In genomic region chr14:64504897-64505771, GRCh38 we compare ENCODE assay signal across 8 cellular contexts. TPM values are rescaled to one million over a fixed set of nuclear protein-coding genes. Genes with fewer than 3 reads are reported as not detected.
DNase-seq lines count a peak whose midpoint lies in the region; ATAC-seq, FAIRE-seq and TF ChIP-seq lines count a peak whose summit lies in the region.

No MANE protein-coding gene starts in this region.

- H3K4me2 ChIP-seq in A549, result peak overlapping the region; percentile 87
- H3K4me2 ChIP-seq in HepG2 (ENCODE audit: low read depth, low read length), result peak overlapping the region; percentile 91

- DNase-seq in A549 (ENCODE audit: low read depth in 1 of 2, low spot score in 1 of 2) (peak; percentile 78 to 86), NCI-H748 (lab: John Stamatoyannopoulos, UW; ENCODE audit: unreplicated experiment) (peak; percentile 85), dermis blood vessel endothelial cell (peak; percentile 86), HepG2 (ENCODE audit: low spot score) (peak; percentile 67)
- DNase-seq in activated CD4-positive, alpha-beta T cell treated with anti-CD3 and anti-CD28 coated beads, Interleukin-2, amount 50 U/mL, for 4 hours, result peak; percentile 80
- peak; percentile 86 to 89 for DNase-seq in stimulated activated CD4-positive, alpha-beta T cell treated with anti-CD3 and anti-CD28 coated beads, Interleukin-2, amount 100 ng/mL, for 24 hours

- peak overlapping the region; percentile 95 for H3K9ac ChIP-seq in HepG2 (ENCODE audit: insufficient read depth, low read depth, low read length)

- TSS peak; percentile 51 for BruUV-seq in HepG2 (replicated peaks; lab: Mats Ljungman, UMichigan)

- no peak for TF ChIP-seq POLR2A in A549 (IDR thresholded peaks at IDR 0.05; ENCODE audit: low read length)
- TF ChIP-seq POLR2A in HepG2 (IDR thresholded peaks at IDR 0.05; ENCODE audit: insufficient read depth in 1 of 2, low read depth in 2 of 2, low read length in 2 of 2), result no peak; a peak in 1 of 4 replicates

- ATAC-seq in A549, result peak; percentile 46 to 54
- ATAC-seq in GM18873 (IDR thresholded peaks at IDR 0.05; ENCODE audit: low FRiP score, unreplicated experiment), result peak; percentile 4
- ATAC-seq in HG03378 (IDR thresholded peaks at IDR 0.05; ENCODE audit: unreplicated experiment), result peak; percentile 22
- peak; percentile 28 for ATAC-seq in HepG2

- CTCF ChIA-PET in A549 (lab: Yijun Ruan, JAX) (interaction anchor here (0.8 to 1.3 kb wide), 4 partner anchors 10 to 164 kb away, joined by 3 to 7 read pairs (median 4); partner anchors contain the start of gene HSPA2), HepG2 (lab: Yijun Ruan, JAX; ENCODE audit: low intra/inter-chr PET ratio, low total read pairs) (no interaction called here)

- H3K4me3 ChIP-seq in A549 (peak overlapping the region; percentile 76), HepG2 (replicated peaks in 1 of 3; ENCODE audit: insufficient read depth in 1 of 3, low read depth in 2 of 3, low read length in 3 of 3) (peak overlapping the region; percentile 75 to 98 (median 93))

- TF ChIP-seq CTCF in A549 (IDR thresholded peaks at IDR 0.05) (no peak), HepG2 (CRISPR knock-in tag; IDR thresholded peaks at IDR 0.05) (no peak)

- TF ChIP-seq RAD21 in A549 (conservative IDR thresholded peaks at IDR 0.05 in 1 of 2, IDR thresholded peaks at IDR 0.05 in 1 of 2) (no peak), HepG2 (CRISPR knock-in tag; IDR thresholded peaks at IDR 0.05) (no peak)

- under 1% methylated on average over 59 of the region's 67 CpGs for WGBS in A549 (ENCODE audit: missing lambda C conversion rate)
- 2% methylated on average over 34 of the region's 67 CpGs for WGBS in HepG2 (ENCODE audit: low lambda C conversion rate)

- FAIRE-seq in A549 (lab: Jason Lieb, UNC), result no peak
- no peak for FAIRE-seq in HepG2 (lab: Jason Lieb, UNC)

- no peak for TF ChIP-seq EP300 in A549 (IDR thresholded peaks at IDR 0.05)
- no peak for TF ChIP-seq EP300 in HepG2 (IDR thresholded peaks at IDR 0.05; ENCODE audit: low read depth in 2 of 2, low read length in 2 of 2)
- TF ChIP-seq EP300 in HepG2 (CRISPR knock-in tag; IDR thresholded peaks at IDR 0.05; ENCODE audit: borderline replicate concordance), result no peak

- in situ Hi-C loops in HepG2 (cut with HindIII; ENCODE audit: extremely low pct_ligation_motif_present, low pct_unique_long_range_greater_than_20kb), result no loop called here

- POLR2A ChIA-PET in A549 (lab: Yijun Ruan, JAX) (interaction anchor here (0.6 to 3.1 kb wide), 19 partner anchors 10 to 387 kb away, joined by 3 to 42 read pairs (median 4); partner anchors contain the start of genes HSPA2 and MTHFD1), HepG2 (lab: Yijun Ruan, JAX) (interaction anchor here (0.8 to 1.9 kb wide), 12 partner anchors 9 to 434 kb away, joined by 3 to 17 read pairs (median 4); partner anchors contain the start of genes HSPA2 and MTHFD1)

- H3K9me3 ChIP-seq in A549, result no peaks in the 10 kb centered on the region
- H3K9me3 ChIP-seq in HepG2 (ENCODE audit: low read length), result no peaks in the 10 kb centered on the region

- intact Hi-C loops in HepG2 (cut with micrococcal nuclease; ENCODE audit: unreplicated experiment), result no loop called here

- no peak overlapping the region for H2AFZ ChIP-seq in HepG2 (ENCODE audit: low read length)

- no peaks in the 10 kb centered on the region for H3K36me3 ChIP-seq in HepG2 (replicated peaks in 1 of 2; ENCODE audit: control insufficient read depth in 1 of 2, insufficient read depth in 2 of 2, low read length in 2 of 2)

- H3K27ac ChIP-seq in A549 (peak overlapping the region; percentile 96 to 97), HepG2 (ENCODE audit: extremely low read length, insufficient read depth, low read length) (peak overlapping the region; percentile 99)

- H4K20me1 ChIP-seq in HepG2 (ENCODE audit: insufficient read depth, low read length), result peaks cover 26% of the 10 kb centered on the region

- H3K79me2 ChIP-seq in HepG2 (ENCODE audit: insufficient read depth, low read length), result peaks cover 61% of the 10 kb centered on the region

- no peaks in the 10 kb centered on the region; a peak in 1 of 5 replicates for H3K27me3 ChIP-seq in HepG2 (ENCODE audit: control insufficient read depth in 1 of 2, insufficient read depth in 2 of 2, low read length in 2 of 2)

- H3K4me1 ChIP-seq in A549, result peaks cover 62% of the 10 kb centered on the region
- peaks cover 69% of the 10 kb centered on the region for H3K4me1 ChIP-seq in HepG2 (ENCODE audit: insufficient read depth, low read length)

RNA-seq across cellular contexts. Expression of gene ZBTB1, which starts 0.6 kb away (rescaled TPM):
- 37.1 and 49.2 TPM in 2 replicates for polyA plus RNA-seq in A549 (2011; rRNA removed)
- polyA plus RNA-seq in A549 (2012; cell fraction: cytosol; rRNA removed), result 7.1 and 7.4 TPM in 2 replicates
- polyA plus RNA-seq in A549 (2012; cell fraction: nucleus; rRNA removed), result 7.8 and 11.0 TPM in 2 replicates
- 31.3 to 38.4 TPM (median 33.8 TPM) in 3 replicates for polyA plus RNA-seq in A549 (2017; fragmentation: RNase III; extraction: RNeasy Plus Mini Kit Qiagen cat#74134 plus additional on column Dnase treatment)
- 23.6 and 25.0 TPM in 2 replicates for polyA minus RNA-seq in A549 (2011; rRNA and poly(A)+ RNA removed)
- 52.8 and 61.3 TPM in 2 replicates for total RNA-seq in dermis blood vessel endothelial cell
- total RNA-seq in HepG2 (2016; rRNA removed; fragmentation: Illumina TruSeq; extraction: Trizol), result 22.6 and 27.7 TPM in 2 replicates
- 4.0 and 4.8 TPM in 2 replicates for total RNA-seq in HepG2 (2016; cell fraction: cytosol; rRNA removed; fragmentation: Illumina TruSeq; extraction: Trizol; ENCODE audit: low read depth)
- 22.2 and 25.8 TPM in 2 replicates for total RNA-seq in HepG2 (2016; cell fraction: insoluble cytoplasmic fraction; rRNA removed; fragmentation: Illumina TruSeq; extraction: Trizol)
- 13.8 and 17.4 TPM in 2 replicates for total RNA-seq in HepG2 (2016; cell fraction: membrane; rRNA removed; fragmentation: Illumina TruSeq; extraction: Trizol)
- total RNA-seq in HepG2 (2016; cell fraction: nucleus; rRNA removed; fragmentation: Illumina TruSeq; extraction: Trizol), result 23.2 and 24.3 TPM in 2 replicates
- 17.4 and 18.8 TPM in 2 replicates for polyA plus RNA-seq in HepG2 (2011; rRNA removed)
- 5.2 and 7.9 TPM in 2 replicates for polyA plus RNA-seq in HepG2 (2011; cell fraction: cytosol; rRNA removed)
- polyA plus RNA-seq in HepG2 (2011; cell fraction: nucleus; rRNA removed), result 18.2 and 21.1 TPM in 2 replicates
- 13.1 and 13.2 TPM in 2 replicates for polyA plus RNA-seq in HepG2 (2012)
- polyA plus RNA-seq in HepG2 (2016; cell fraction: cytosol; fragmentation: Illumina TruSeq; extraction: Trizol; ENCODE audit: low read depth), result 1.8 and 2.7 TPM in 2 replicates
- polyA plus RNA-seq in HepG2 (2016; cell fraction: insoluble cytoplasmic fraction; fragmentation: Illumina TruSeq; extraction: Trizol; ENCODE audit: low read depth), result 17.4 and 17.9 TPM in 2 replicates
- polyA plus RNA-seq in HepG2 (2016; cell fraction: membrane; fragmentation: Illumina TruSeq; extraction: Trizol; ENCODE audit: low read depth), result 4.9 and 6.5 TPM in 2 replicates
- polyA plus RNA-seq in HepG2 (2016; cell fraction: nucleus; fragmentation: Illumina TruSeq; extraction: Trizol; ENCODE audit: insufficient read depth, low read depth), result 40.9 and 42.8 TPM in 2 replicates
- polyA minus RNA-seq in HepG2 (2011; rRNA and poly(A)+ RNA removed; ENCODE audit: low replicate concordance), result 29.5 and 31.2 TPM in 2 replicates
- polyA minus RNA-seq in HepG2 (2011; cell fraction: cytosol; rRNA and poly(A)+ RNA removed), result 12.6 and 12.7 TPM in 2 replicates
- 35.3 and 43.6 TPM in 2 replicates for polyA minus RNA-seq in HepG2 (2011; cell fraction: nucleus; rRNA and poly(A)+ RNA removed)

RNA-seq across cellular contexts. Expression of gene ZBTB25, which starts 1.5 kb away (rescaled TPM):
- 15.0 and 16.1 TPM in 2 replicates for polyA plus RNA-seq in A549 (2011; rRNA removed)
- 5.1 and 5.5 TPM in 2 replicates for polyA plus RNA-seq in A549 (2012; cell fraction: cytosol; rRNA removed)
- polyA plus RNA-seq in A549 (2012; cell fraction: nucleus; rRNA removed), result 4.8 and 5.5 TPM in 2 replicates
- polyA plus RNA-seq in A549 (2017; fragmentation: RNase III; extraction: RNeasy Plus Mini Kit Qiagen cat#74134 plus additional on column Dnase treatment), result 4.6 to 5.4 TPM (median 5.3 TPM) in 3 replicates
- polyA minus RNA-seq in A549 (2011; rRNA and poly(A)+ RNA removed), result 21.9 and 29.5 TPM in 2 replicates
- total RNA-seq in dermis blood vessel endothelial cell, result 3.4 and 4.1 TPM in 2 replicates
- total RNA-seq in HepG2 (2016; rRNA removed; fragmentation: Illumina TruSeq; extraction: Trizol), result 3.0 and 3.5 TPM in 2 replicates
- total RNA-seq in HepG2 (2016; cell fraction: cytosol; rRNA removed; fragmentation: Illumina TruSeq; extraction: Trizol; ENCODE audit: low read depth), result 0.81 and 2.1 TPM in 2 replicates
- total RNA-seq in HepG2 (2016; cell fraction: insoluble cytoplasmic fraction; rRNA removed; fragmentation: Illumina TruSeq; extraction: Trizol), result 3.5 TPM in 2 replicates
- 2.3 TPM in 2 replicates for total RNA-seq in HepG2 (2016; cell fraction: membrane; rRNA removed; fragmentation: Illumina TruSeq; extraction: Trizol)
- total RNA-seq in HepG2 (2016; cell fraction: nucleus; rRNA removed; fragmentation: Illumina TruSeq; extraction: Trizol), result 3.4 and 4.6 TPM in 2 replicates
- polyA plus RNA-seq in HepG2 (2011; rRNA removed), result 7.6 TPM in 2 replicates
- polyA plus RNA-seq in HepG2 (2011; cell fraction: cytosol; rRNA removed), result 2.7 and 3.0 TPM in 2 replicates
- 9.2 and 10.1 TPM in 2 replicates for polyA plus RNA-seq in HepG2 (2011; cell fraction: nucleus; rRNA removed)
- 3.9 and 4.1 TPM in 2 replicates for polyA plus RNA-seq in HepG2 (2012)
- 0.99 and 1.2 TPM in 2 replicates for polyA plus RNA-seq in HepG2 (2016; cell fraction: cytosol; fragmentation: Illumina TruSeq; extraction: Trizol; ENCODE audit: low read depth)
- polyA plus RNA-seq in HepG2 (2016; cell fraction: insoluble cytoplasmic fraction; fragmentation: Illumina TruSeq; extraction: Trizol; ENCODE audit: low read depth), result 1.5 and 2.9 TPM in 2 replicates
- polyA plus RNA-seq in HepG2 (2016; cell fraction: membrane; fragmentation: Illumina TruSeq; extraction: Trizol; ENCODE audit: low read depth), result 0.98 and 1.2 TPM in 2 replicates
- 5.7 and 6.7 TPM in 2 replicates for polyA plus RNA-seq in HepG2 (2016; cell fraction: nucleus; fragmentation: Illumina TruSeq; extraction: Trizol; ENCODE audit: insufficient read depth, low read depth)
- polyA minus RNA-seq in HepG2 (2011; rRNA and poly(A)+ RNA removed; ENCODE audit: low replicate concordance), result 11.5 and 37.3 TPM in 2 replicates
- 4.8 and 5.0 TPM in 2 replicates for polyA minus RNA-seq in HepG2 (2011; cell fraction: cytosol; rRNA and poly(A)+ RNA removed)
- polyA minus RNA-seq in HepG2 (2011; cell fraction: nucleus; rRNA and poly(A)+ RNA removed), result 12.1 and 14.7 TPM in 2 replicates

RNA-seq across cellular contexts. Expression of gene HSPA2, which starts 35.4 kb away (rescaled TPM):
- polyA plus RNA-seq in A549 (2011; rRNA removed) (50.0 and 59.9 TPM in 2 replicates), A549 (2017; fragmentation: RNase III; extraction: RNeasy Plus Mini Kit Qiagen cat#74134 plus additional on column Dnase treatment) (144 to 171 TPM (median 156 TPM) in 3 replicates), HepG2 (2011; rRNA removed) (0.15 and 0.16 TPM in 2 replicates)
- polyA plus RNA-seq in A549 (2012; cell fraction: cytosol; rRNA removed), result 82.2 and 102 TPM in 2 replicates
- polyA plus RNA-seq in A549 (2012; cell fraction: nucleus; rRNA removed), result 122 and 164 TPM in 2 replicates
- 65.0 and 77.8 TPM in 2 replicates for polyA minus RNA-seq in A549 (2011; rRNA and poly(A)+ RNA removed)
- total RNA-seq in dermis blood vessel endothelial cell (5.4 and 7.0 TPM in 2 replicates), HepG2 (2016; rRNA removed; fragmentation: Illumina TruSeq; extraction: Trizol) (0.27 and 0.28 TPM in 2 replicates)
- total RNA-seq in HepG2 (2016; cell fraction: cytosol; rRNA removed; fragmentation: Illumina TruSeq; extraction: Trizol; ENCODE audit: low read depth), result not detected in 2 replicates
- 0.17 and 0.37 TPM in 2 replicates for total RNA-seq in HepG2 (2016; cell fraction: insoluble cytoplasmic fraction; rRNA removed; fragmentation: Illumina TruSeq; extraction: Trizol)
- total RNA-seq in HepG2 (2016; cell fraction: membrane; rRNA removed; fragmentation: Illumina TruSeq; extraction: Trizol), result 0.21 TPM in 1 of 2 replicates, not detected in the other
- total RNA-seq in HepG2 (2016; cell fraction: nucleus; rRNA removed; fragmentation: Illumina TruSeq; extraction: Trizol), result 0.22 and 0.47 TPM in 2 replicates
- 0.12 and 0.15 TPM in 2 replicates for polyA plus RNA-seq in HepG2 (2011; cell fraction: cytosol; rRNA removed)
- polyA plus RNA-seq in HepG2 (2011; cell fraction: nucleus; rRNA removed), result 0.24 and 0.27 TPM in 2 replicates
- 0.24 and 0.32 TPM in 2 replicates for polyA plus RNA-seq in HepG2 (2012)
- polyA plus RNA-seq in HepG2 (2016; cell fraction: cytosol; fragmentation: Illumina TruSeq; extraction: Trizol; ENCODE audit: low read depth), result not detected in 2 replicates
- polyA plus RNA-seq in HepG2 (2016; cell fraction: insoluble cytoplasmic fraction; fragmentation: Illumina TruSeq; extraction: Trizol; ENCODE audit: low read depth), result 0.26 TPM in 1 of 2 replicates, not detected in the other
- polyA plus RNA-seq in HepG2 (2016; cell fraction: membrane; fragmentation: Illumina TruSeq; extraction: Trizol; ENCODE audit: low read depth), result not detected in 2 replicates
- 0.22 TPM in 1 of 2 replicates, not detected in the other for polyA plus RNA-seq in HepG2 (2016; cell fraction: nucleus; fragmentation: Illumina TruSeq; extraction: Trizol; ENCODE audit: insufficient read depth, low read depth)
- 0.26 and 8.0 TPM in 2 replicates for polyA minus RNA-seq in HepG2 (2011; rRNA and poly(A)+ RNA removed; ENCODE audit: low replicate concordance)
- 0.18 and 0.30 TPM in 2 replicates for polyA minus RNA-seq in HepG2 (2011; cell fraction: cytosol; rRNA and poly(A)+ RNA removed)
- polyA minus RNA-seq in HepG2 (2011; cell fraction: nucleus; rRNA and poly(A)+ RNA removed), result 0.39 and 0.87 TPM in 2 replicates

RNA-seq across cellular contexts. Expression of gene AKAP5, which starts 39.8 kb away (rescaled TPM):
- polyA plus RNA-seq in A549 (2011; rRNA removed) (0.60 and 0.84 TPM in 2 replicates), A549 (2017; fragmentation: RNase III; extraction: RNeasy Plus Mini Kit Qiagen cat#74134 plus additional on column Dnase treatment) (1.6 to 1.9 TPM (median 1.7 TPM) in 3 replicates), HepG2 (2011; rRNA removed) (0.13 and 0.18 TPM in 2 replicates)
- polyA plus RNA-seq in A549 (2012; cell fraction: cytosol; rRNA removed), result 0.11 and 0.13 TPM in 2 replicates
- polyA plus RNA-seq in A549 (2012; cell fraction: nucleus; rRNA removed), result 0.11 and 0.20 TPM in 2 replicates
- 0.39 and 0.74 TPM in 2 replicates for polyA minus RNA-seq in A549 (2011; rRNA and poly(A)+ RNA removed)
- total RNA-seq in dermis blood vessel endothelial cell (0.47 and 0.68 TPM in 2 replicates), HepG2 (2016; rRNA removed; fragmentation: Illumina TruSeq; extraction: Trizol) (1.5 and 2.1 TPM in 2 replicates)
- 0.10 and 0.18 TPM in 2 replicates for total RNA-seq in HepG2 (2016; cell fraction: cytosol; rRNA removed; fragmentation: Illumina TruSeq; extraction: Trizol; ENCODE audit: low read depth)
- total RNA-seq in HepG2 (2016; cell fraction: insoluble cytoplasmic fraction; rRNA removed; fragmentation: Illumina TruSeq; extraction: Trizol), result 1.4 and 1.9 TPM in 2 replicates
- total RNA-seq in HepG2 (2016; cell fraction: membrane; rRNA removed; fragmentation: Illumina TruSeq; extraction: Trizol), result 0.86 and 0.99 TPM in 2 replicates
- total RNA-seq in HepG2 (2016; cell fraction: nucleus; rRNA removed; fragmentation: Illumina TruSeq; extraction: Trizol), result 2.1 TPM in 2 replicates
- 0.08 and 0.12 TPM in 2 replicates for polyA plus RNA-seq in HepG2 (2011; cell fraction: cytosol; rRNA removed)
- polyA plus RNA-seq in HepG2 (2011; cell fraction: nucleus; rRNA removed), result 0.05 and 0.12 TPM in 2 replicates
- 0.13 and 0.47 TPM in 2 replicates for polyA plus RNA-seq in HepG2 (2012)
- polyA plus RNA-seq in HepG2 (2016; cell fraction: cytosol; fragmentation: Illumina TruSeq; extraction: Trizol; ENCODE audit: low read depth), result 0.11 TPM in 2 replicates
- polyA plus RNA-seq in HepG2 (2016; cell fraction: insoluble cytoplasmic fraction; fragmentation: Illumina TruSeq; extraction: Trizol; ENCODE audit: low read depth), result 1.3 and 1.5 TPM in 2 replicates
- polyA plus RNA-seq in HepG2 (2016; cell fraction: membrane; fragmentation: Illumina TruSeq; extraction: Trizol; ENCODE audit: low read depth), result 0.46 and 0.49 TPM in 2 replicates
- polyA plus RNA-seq in HepG2 (2016; cell fraction: nucleus; fragmentation: Illumina TruSeq; extraction: Trizol; ENCODE audit: insufficient read depth, low read depth), result 1.1 and 1.2 TPM in 2 replicates
- 0.12 and 0.82 TPM in 2 replicates for polyA minus RNA-seq in HepG2 (2011; rRNA and poly(A)+ RNA removed; ENCODE audit: low replicate concordance)
- 0.30 and 0.35 TPM in 2 replicates for polyA minus RNA-seq in HepG2 (2011; cell fraction: cytosol; rRNA and poly(A)+ RNA removed)
- 0.90 and 1.6 TPM in 2 replicates for polyA minus RNA-seq in HepG2 (2011; cell fraction: nucleus; rRNA and poly(A)+ RNA removed)

RNA-seq across cellular contexts. Expression of gene PPP1R36, which starts 44.6 kb away (rescaled TPM):
- polyA plus RNA-seq in A549 (2011; rRNA removed) (0.26 and 0.47 TPM in 2 replicates), A549 (2017; fragmentation: RNase III; extraction: RNeasy Plus Mini Kit Qiagen cat#74134 plus additional on column Dnase treatment) (0.08 to 0.48 TPM (median 0.21 TPM) in 3 replicates), HepG2 (2011; rRNA removed) (0.14 and 0.17 TPM in 2 replicates)
- 0.05 TPM in 1 of 2 replicates, not detected in the other for polyA plus RNA-seq in A549 (2012; cell fraction: cytosol; rRNA removed)
- 0.06 TPM in 1 of 2 replicates, not detected in the other for polyA plus RNA-seq in A549 (2012; cell fraction: nucleus; rRNA removed)
- polyA minus RNA-seq in A549 (2011; rRNA and poly(A)+ RNA removed), result 1.2 TPM in 1 of 2 replicates, not detected in the other
- total RNA-seq in dermis blood vessel endothelial cell (0.68 and 1.3 TPM in 2 replicates), HepG2 (2016; rRNA removed; fragmentation: Illumina TruSeq; extraction: Trizol) (0.11 TPM in 1 of 2 replicates, not detected in the other)
- total RNA-seq in HepG2 (2016; cell fraction: cytosol; rRNA removed; fragmentation: Illumina TruSeq; extraction: Trizol; ENCODE audit: low read depth), result 0.20 and 0.44 TPM in 2 replicates
- total RNA-seq in HepG2 (2016; cell fraction: insoluble cytoplasmic fraction; rRNA removed; fragmentation: Illumina TruSeq; extraction: Trizol), result 0.19 and 0.21 TPM in 2 replicates
- total RNA-seq in HepG2 (2016; cell fraction: membrane; rRNA removed; fragmentation: Illumina TruSeq; extraction: Trizol), result 0.31 and 0.34 TPM in 2 replicates
- not detected in 2 replicates for total RNA-seq in HepG2 (2016; cell fraction: nucleus; rRNA removed; fragmentation: Illumina TruSeq; extraction: Trizol)
- 0.07 TPM in 1 of 2 replicates, not detected in the other for polyA plus RNA-seq in HepG2 (2011; cell fraction: cytosol; rRNA removed)
- polyA plus RNA-seq in HepG2 (2011; cell fraction: nucleus; rRNA removed), result 0.17 TPM in 1 of 2 replicates, not detected in the other
- polyA plus RNA-seq in HepG2 (2012), result not detected in 2 replicates
- polyA plus RNA-seq in HepG2 (2016; cell fraction: cytosol; fragmentation: Illumina TruSeq; extraction: Trizol; ENCODE audit: low read depth), result 0.23 TPM in 1 of 2 replicates, not detected in the other
- polyA plus RNA-seq in HepG2 (2016; cell fraction: insoluble cytoplasmic fraction; fragmentation: Illumina TruSeq; extraction: Trizol; ENCODE audit: low read depth), result 0.22 TPM in 1 of 2 replicates, not detected in the other
- 0.30 TPM in 1 of 2 replicates, not detected in the other for polyA plus RNA-seq in HepG2 (2016; cell fraction: membrane; fragmentation: Illumina TruSeq; extraction: Trizol; ENCODE audit: low read depth)
- polyA plus RNA-seq in HepG2 (2016; cell fraction: nucleus; fragmentation: Illumina TruSeq; extraction: Trizol; ENCODE audit: insufficient read depth, low read depth), result not detected in 2 replicates
- 0.16 and 0.35 TPM in 2 replicates for polyA minus RNA-seq in HepG2 (2011; rRNA and poly(A)+ RNA removed; ENCODE audit: low replicate concordance)
- not detected in 2 replicates for polyA minus RNA-seq in HepG2 (2011; cell fraction: cytosol; rRNA and poly(A)+ RNA removed)
- polyA minus RNA-seq in HepG2 (2011; cell fraction: nucleus; rRNA and poly(A)+ RNA removed), result not detected in 2 replicates

Comparison
In these comparisons a context has a peak if more than half of its experiments do, and no peak if none do; other contexts are left out.
1. Peak in every context shown above with its lines: DNase-seq, ATAC-seq, H3K4me3 ChIP-seq and H3K27ac ChIP-seq.